15 cellular contexts compared by ENCODE assay signal in the genomic region with DNA sequence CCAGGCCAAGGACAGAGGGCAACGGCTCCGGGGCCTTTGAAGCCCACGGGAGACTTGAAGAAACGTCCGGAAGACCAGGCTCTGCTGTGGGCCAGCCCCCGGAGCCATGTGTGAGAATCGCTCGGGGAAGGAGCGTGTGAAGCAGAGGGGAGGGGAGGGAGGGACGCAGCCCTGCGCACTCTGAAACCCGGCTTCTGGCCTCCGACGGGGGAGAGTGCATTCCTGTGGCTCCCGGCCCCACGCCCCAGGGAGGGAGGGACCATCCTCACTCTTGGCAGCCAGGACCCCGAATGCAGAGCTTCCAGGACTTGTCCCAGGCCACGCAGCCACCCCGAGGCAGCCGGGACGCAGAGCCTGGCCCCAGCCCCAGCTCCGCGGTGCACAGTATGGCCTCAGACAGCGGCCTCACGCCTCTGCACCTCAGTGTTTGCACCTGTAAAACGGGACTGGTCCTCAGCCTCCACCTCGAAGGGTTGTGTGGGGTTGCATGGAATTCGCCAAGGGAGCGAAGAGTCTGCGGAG.
A peak's percentile ranks its signal among the peaks of the same experiment; 100 is the strongest.
DNase-seq lines count a peak whose midpoint lies in the region; ATAC-seq and TF ChIP-seq lines count a peak whose summit lies in the region.
"Had no signal": no experiment of that assay in that cellular context is flagged by ENCODE, and none has a peak within 500 bp of the region (broad histone marks: within the 10 kb centered on the region; RNA-seq: fewer than 3 reads in every experiment).

No MANE protein-coding gene starts in this region.

- H3K9me3 Mint-ChIP-seq in activated T-helper 1 cell treated with anti-CD3 and anti-CD28 coated beads, Interleukin-12 subunit alpha, Interleukin-12 subunit beta, Interleukin-2, Interleukin-4 antibody, amounts not matched to agents 30 ng/mL and 10 ng/mL and 1 ng/mL, durations not matched to agents 14 hours and 24 hours and 36 hours, result no peaks in the 10 kb centered on the region

- DNase-seq in RPMI7951 (ENCODE audit: low read depth) (peak; percentile 81), fibroblast of the aortic adventitia (ENCODE audit: low read depth) (peak; percentile 64), myocyte (ENCODE audit: low read depth) (peak; percentile 72)
- DNase-seq in activated T-helper 1 cell treated with anti-CD3 and anti-CD28 coated beads, Interleukin-12 subunit alpha, Interleukin-12 subunit beta, Interleukin-2, Interleukin-4 antibody, amounts not matched to agents 30 ng/mL and 10 ng/mL and 1 ng/mL, durations not matched to agents 14 hours and 24 hours and 36 hours (ENCODE audit: low spot score), result no peak
- DNase-seq in activated T-cell treated with anti-CD3 and anti-CD28 coated beads, Interleukin-2, amount 50 U/mL, for 1 hour, result no peak
- DNase-seq: activated CD4-positive, alpha-beta T cell treated with anti-CD3 and anti-CD28 coated beads for 36 hours; activated naive CD4-positive, alpha-beta T cell treated with Interleukin-2 at 50 U/mL for 16 hours; effector CD8-positive, alpha-beta T cell; MM.1S; NCI-H82; stimulated activated naive CD8-positive, alpha-beta T cell treated with anti-CD3 and anti-CD28 coated beads, Interleukin-15, Interleukin-2, amounts not matched to agents 100 U/mL and 50 U/mL, for 24 hours had no signal

- H3K4me1 Mint-ChIP-seq in activated T-helper 1 cell treated with anti-CD3 and anti-CD28 coated beads, Interleukin-12 subunit alpha, Interleukin-12 subunit beta, Interleukin-2, Interleukin-4 antibody, amounts not matched to agents 30 ng/mL and 10 ng/mL and 1 ng/mL, durations not matched to agents 14 hours and 24 hours and 36 hours (ENCODE audit: low read depth), result peaks cover 6% of the 10 kb centered on the region

- no peaks in the 10 kb centered on the region for H3K27me3 ChIP-seq in BLaER1

- no peaks in the 10 kb centered on the region for H3K9me3 ChIP-seq in BLaER1
- H3K9me3 ChIP-seq: heart left ventricle had no signal

- H3K4me3 Mint-ChIP-seq in activated T-helper 1 cell treated with anti-CD3 and anti-CD28 coated beads, Interleukin-12 subunit alpha, Interleukin-12 subunit beta, Interleukin-2, Interleukin-4 antibody, amounts not matched to agents 30 ng/mL and 10 ng/mL and 1 ng/mL, durations not matched to agents 14 hours and 24 hours and 36 hours, result no peak overlapping the region
- H3K4me3 Mint-ChIP-seq: activated CD4-positive, alpha-beta T cell treated with anti-CD3 and anti-CD28 coated beads for 36 hours had no signal

- intact Hi-C loops in activated T-helper 1 cell treated with anti-CD3 and anti-CD28 coated beads, Interleukin-12 subunit alpha, Interleukin-12 subunit beta, Interleukin-2, Interleukin-4 antibody, amounts not matched to agents 30 ng/mL and 10 ng/mL and 1 ng/mL, durations not matched to agents 14 hours and 24 hours and 36 hours (cut with micrococcal nuclease), result loop anchor here (10.0 kb wide), 1 partner anchor 113 kb away; no protein-coding TSS in a partner anchor

- peaks cover 12% of the 10 kb centered on the region for H3K27me3 Mint-ChIP-seq in activated T-helper 1 cell treated with anti-CD3 and anti-CD28 coated beads, Interleukin-12 subunit alpha, Interleukin-12 subunit beta, Interleukin-2, Interleukin-4 antibody, amounts not matched to agents 30 ng/mL and 10 ng/mL and 1 ng/mL, durations not matched to agents 14 hours and 24 hours and 36 hours (ENCODE audit: insufficient read depth)

- TF ChIP-seq CTCF in fibroblast of the aortic adventitia (IDR thresholded peaks at IDR 0.05; ENCODE audit: insufficient read depth, low read length), result no peak

- H3K4me3 ChIP-seq in BLaER1, result peak overlapping the region; percentile 44
- H3K4me3 ChIP-seq in fibroblast of the aortic adventitia (ENCODE audit: low read depth, low read length), result no peak overlapping the region
- H3K4me3 ChIP-seq: heart left ventricle had no signal

- H3K27ac ChIP-seq in BLaER1, result peak overlapping the region; percentile 59
- H3K27ac ChIP-seq: heart left ventricle had no signal

- no peaks in the 10 kb centered on the region for H4K20me1 ChIP-seq in BLaER1

- H3K4me2 ChIP-seq in BLaER1, result peak overlapping the region; percentile 96

- ATAC-seq in HG03159 (IDR thresholded peaks at IDR 0.05; ENCODE audit: unreplicated experiment), result no peak
- ATAC-seq in HG02885 (IDR thresholded peaks at IDR 0.05; ENCODE audit: poor library complexity, unreplicated experiment), result no peak
- ATAC-seq: activated CD4-positive, alpha-beta T cell treated with anti-CD3 and anti-CD28 coated beads for 36 hours had no signal

- no peak overlapping the region for H3K27ac Mint-ChIP-seq in activated T-helper 1 cell treated with anti-CD3 and anti-CD28 coated beads, Interleukin-12 subunit alpha, Interleukin-12 subunit beta, Interleukin-2, Interleukin-4 antibody, amounts not matched to agents 30 ng/mL and 10 ng/mL and 1 ng/mL, durations not matched to agents 14 hours and 24 hours and 36 hours

- peaks cover 71% of the 10 kb centered on the region for H3K4me1 ChIP-seq in BLaER1

- no peaks in the 10 kb centered on the region for H3K36me3 ChIP-seq in BLaER1
- H3K36me3 ChIP-seq: heart left ventricle had no signal

- 0 out of 2 replicates have a peak overlapping the region, but pooled peaks have one; percentile 8 for H3K9ac ChIP-seq in BLaER1

- H3K36me3 Mint-ChIP-seq in activated T-helper 1 cell treated with anti-CD3 and anti-CD28 coated beads, Interleukin-12 subunit alpha, Interleukin-12 subunit beta, Interleukin-2, Interleukin-4 antibody, amounts not matched to agents 30 ng/mL and 10 ng/mL and 1 ng/mL, durations not matched to agents 14 hours and 24 hours and 36 hours (ENCODE audit: low read depth), result no peaks in the 10 kb centered on the region

Comparison
In these comparisons a context has a peak if more than half of its experiments do, and no peak if none do; other contexts are left out.
1. DNase-seq: peak in RPMI7951 (single experiment), fibroblast of the aortic adventitia (single experiment) and myocyte (single experiment); none in activated T-helper 1 cell treated with anti-CD3 and anti-CD28 coated beads, Interleukin-12 subunit alpha, Interleukin-12 subunit beta, Interleukin-2, Interleukin-4 antibody, amounts not matched to agents 30 ng/mL and 10 ng/mL and 1 ng/mL, durations not matched to agents 14 hours and 24 hours and 36 hours (single experiment) and activated T-cell treated with anti-CD3 and anti-CD28 coated beads, Interleukin-2, amount 50 U/mL, for 1 hour (single experiment).